ENCODE assay signal across 9 cellular contexts in genomic region chr19:8512991-8513686, GRCh38. TPM values are rescaled to one million over a fixed set of nuclear protein-coding genes. Genes with fewer than 3 reads are reported as not detected.
A peak's percentile ranks its signal among the peaks of the same experiment; 100 is the strongest.
DNase-seq lines count a peak whose midpoint lies in the region; ATAC-seq, FAIRE-seq and TF ChIP-seq lines count a peak whose summit lies in the region.
"Had no signal": no experiment of that assay in that cellular context is flagged by ENCODE, and none has a peak within 500 bp of the region (broad histone marks: within the 10 kb centered on the region; RNA-seq: fewer than 3 reads in every experiment).

No MANE protein-coding gene starts in this region.

- TF ChIP-seq POLR2A in GM12878 (IDR thresholded peaks at IDR 0.05; ENCODE audit: low read depth, low read length): 0 out of 2 replicates have a peak, but pooled peaks have one; percentile 30

- POLR2A ChIA-PET in GM12878 (lab: Charles Lee): interaction anchor here (0.6 to 2.0 kb wide), 9 partner anchors 7 to 123 kb away, joined by 3 to 11 read pairs (median 6); partner anchors contain the start of genes HNRNPM, MARCHF2, MYO1F and RAB11B

- RAD21 ChIA-PET in GM12878 (lab: Charles Lee; ENCODE audit: unreplicated experiment): interaction anchor here (1.2 to 2.5 kb wide), 7 partner anchors 63 to 123 kb away, joined by 3 to 17 read pairs (median 5); partner anchors contain the start of genes MARCHF2, MYO1F and RAB11B

- H3K79me2 ChIP-seq in GM12878 (ENCODE audit: control insufficient read depth, insufficient read depth, low read length): peaks cover 2% of the 10 kb centered on the region

- intact Hi-C loops in activated naive CD4-positive, alpha-beta T cell treated with anti-CD3 and anti-CD28 coated beads for 36 hours (cut with micrococcal nuclease): loop anchor here (1.0 kb wide), 2 partner anchors 123 to 192 kb away; partner anchors contain the start of genes NDUFA7, RAB11B and RPS28
- intact Hi-C loops in GM12878 (cut with micrococcal nuclease; ENCODE audit: unreplicated experiment): no loop called here
- intact Hi-C loops in lower lobe of right lung (cut with DNase I): no loop called here
- intact Hi-C loops in tibial artery (cut with DNase I; ENCODE audit: low total_unique reads): loop anchor here (5.0 kb wide), 1 partner anchor 161 kb away; no protein-coding TSS in a partner anchor

- no peak for TF ChIP-seq EP300 in GM12878 (IDR thresholded peaks at IDR 0.05; ENCODE audit: borderline replicate concordance in 1 of 2, control insufficient read depth in 1 of 2, low read depth in 2 of 2, low read length in 2 of 2)

- DNase-seq in activated naive CD4-positive, alpha-beta T cell treated with anti-CD3 and anti-CD28 coated beads for 36 hours: no peak
- no peak for DNase-seq in activated naive CD4-positive, alpha-beta T cell treated with anti-CD3 and anti-CD28 coated beads, Interleukin-2, amount 50 U/mL, for 16 hours
- DNase-seq in GM12878 (ENCODE audit: low read depth, low spot score) (no peak), lower lobe of right lung (no peak), tibial artery (no peak), germinal center (ENCODE audit: low spot score) (no peak), urothelium cell line (ENCODE audit: low spot score) (no peak)

- TF ChIP-seq CTCF in GM12878 (IDR thresholded peaks at IDR 0.05 in 2 of 3, conservative IDR thresholded peaks at IDR 0.05 in 1 of 3; ENCODE audit: control insufficient read depth in 2 of 3, extremely low read depth in 1 of 3, insufficient read depth in 1 of 3, low read depth in 3 of 3, low read length in 3 of 3) (no peak), lower lobe of right lung (IDR thresholded peaks at IDR 0.05) (no peak), tibial artery (IDR thresholded peaks at IDR 0.05) (no peak)

- no peaks in the 10 kb centered on the region for H3K27me3 ChIP-seq in GM12878 (replicated peaks in 1 of 2; ENCODE audit: control insufficient read depth in 2 of 2, insufficient read depth in 2 of 2, low read length in 1 of 2)
- H3K27me3 ChIP-seq in lower lobe of right lung (ENCODE audit: low read depth): no peaks in the 10 kb centered on the region
- no peaks in the 10 kb centered on the region for H3K27me3 ChIP-seq in tibial artery

- FAIRE-seq in GM12878 (lab: Jason Lieb, UNC): no peak
- no peak for FAIRE-seq in urothelium cell line (lab: Jason Lieb, UNC)
- FAIRE-seq: frontal cortex had no signal

- H3K4me1 ChIP-seq in GM12878 (ENCODE audit: control insufficient read depth, insufficient read depth, low read length): peaks cover 11% of the 10 kb centered on the region; the same call in 1 of the 2 replicates
- peaks cover 30% of the 10 kb centered on the region for H3K4me1 ChIP-seq in lower lobe of right lung
- peaks cover 0 to 30% (median 22%) of the 10 kb centered on the region in 4 donors for H3K4me1 ChIP-seq in tibial artery

- H3K36me3 ChIP-seq in GM12878 (ENCODE audit: control insufficient read depth in 2 of 2, insufficient read depth in 2 of 2, low read length in 1 of 2) (no peaks in the 10 kb centered on the region), lower lobe of right lung (peaks cover 9% of the 10 kb centered on the region), tibial artery (peaks cover 0 to 32% (median 0%) of the 10 kb centered on the region in 3 donors)

- CTCF ChIA-PET in activated naive CD4-positive, alpha-beta T cell treated with anti-CD3 and anti-CD28 coated beads for 36 hours (lab: Charles Lee): interaction anchor here (0.7 to 4.5 kb wide), 3 partner anchors 66 to 159 kb away, joined by 4 to 39 read pairs (median 6); partner anchors contain the start of genes MARCHF2 and MYO1F
- CTCF ChIA-PET in GM12878 (lab: Yijun Ruan, JAX): interaction anchor here (0.6 to 1.9 kb wide), 10 partner anchors 64 to 636 kb away, joined by 3 to 18 read pairs (median 4); partner anchors contain the start of genes HNRNPM, MARCHF2, RAB11B and TIMM44

- H3K4me2 ChIP-seq in GM12878 (ENCODE audit: control insufficient read depth, insufficient read depth): peak overlapping the region; percentile 97

- no peak for TF ChIP-seq RAD21 in GM12878 (IDR thresholded peaks at IDR 0.05; ENCODE audit: insufficient read depth, low read depth, low read length)

- no TSS peak for BruUV-seq in GM12878 (replicated peaks; lab: Mats Ljungman, UMichigan)

- H3K9ac ChIP-seq in GM12878 (ENCODE audit: control insufficient read depth, insufficient read depth, low read length): peak overlapping the region; percentile 86

- H3K27me3 Mint-ChIP-seq in activated naive CD4-positive, alpha-beta T cell treated with anti-CD3 and anti-CD28 coated beads for 36 hours (ENCODE audit: low read depth): no peaks in the 10 kb centered on the region

- H3K27ac ChIP-seq in GM12878 (ENCODE audit: control insufficient read depth, insufficient read depth) (peak overlapping the region; percentile 97), lower lobe of right lung (peak overlapping the region; percentile 98), tibial artery (peak overlapping the region; percentile 96 to 99)

- 57% methylated on average over 19 of the region's 19 CpGs for WGBS in GM12878 (ENCODE audit: insufficient coverage, insufficient replicate concordance, low lambda C conversion rate, missing lambda C conversion rate)

- peak overlapping the region; percentile 79 for H2AFZ ChIP-seq in GM12878 (ENCODE audit: control insufficient read depth, low read depth, low read length)

- peaks cover 2% of the 10 kb centered on the region for H3K36me3 Mint-ChIP-seq in activated naive CD4-positive, alpha-beta T cell treated with anti-CD3 and anti-CD28 coated beads for 36 hours (ENCODE audit: low read depth)

- peaks cover 41% of the 10 kb centered on the region for H3K4me1 Mint-ChIP-seq in activated naive CD4-positive, alpha-beta T cell treated with anti-CD3 and anti-CD28 coated beads for 36 hours (ENCODE audit: low read depth)

- no peak for ATAC-seq in GM12878
- ATAC-seq in lower lobe of right lung: no peak
- no peak for ATAC-seq in GM18517 (IDR thresholded peaks at IDR 0.05; ENCODE audit: unreplicated experiment)

- H3K4me3 ChIP-seq in GM12878: peak overlapping the region; percentile 67
- H3K4me3 ChIP-seq in lower lobe of right lung: peak overlapping the region; percentile 67
- H3K4me3 ChIP-seq in tibial artery: peak overlapping the region; percentile 78 to 79

- SMC1A ChIA-PET in GM12878 (lab: Charles Lee; ENCODE audit: uncharacterized antibody, unreplicated experiment): interaction anchor here (0.8 to 1.5 kb wide), 5 partner anchors 14 to 101 kb away, joined by 3 to 5 read pairs (median 4); partner anchors contain the start of gene HNRNPM

- H3K9me3 ChIP-seq in GM12878 (replicated peaks; ENCODE audit: control insufficient read depth, insufficient read depth, low read length): no peaks in the 10 kb centered on the region
- no peaks in the 10 kb centered on the region for H3K9me3 ChIP-seq in lower lobe of right lung
- no peaks in the 10 kb centered on the region for H3K9me3 ChIP-seq in tibial artery

- H3K4me3 Mint-ChIP-seq in activated naive CD4-positive, alpha-beta T cell treated with anti-CD3 and anti-CD28 coated beads for 36 hours: peak overlapping the region; percentile 97

- peak overlapping the region; percentile 97 for H3K27ac Mint-ChIP-seq in activated naive CD4-positive, alpha-beta T cell treated with anti-CD3 and anti-CD28 coated beads for 36 hours

- H3K9me3 Mint-ChIP-seq in activated naive CD4-positive, alpha-beta T cell treated with anti-CD3 and anti-CD28 coated beads for 36 hours: no peaks in the 10 kb centered on the region

- no peaks in the 10 kb centered on the region for H4K20me1 ChIP-seq in GM12878 (ENCODE audit: control insufficient read depth, insufficient read depth)

- in situ Hi-C loops in GM12878 (cut with MboI): no loop called here

RNA-seq across cellular contexts. Expression of gene ZNF414, which starts 0.8 kb away (rescaled TPM):
- total RNA-seq in activated naive CD4-positive, alpha-beta T cell treated with anti-CD3 and anti-CD28 coated beads for 36 hours: 10 to 100 TPM; 19.8 to 24.1 TPM
- 8.0 and 13.6 TPM in 2 replicates for total RNA-seq in GM12878 (2013; cell fraction: nucleolus; rRNA removed)
- total RNA-seq in GM12878 (2014; rRNA removed): 4.4 and 5.3 TPM in 2 replicates
- 0.45 and 0.92 TPM in 2 replicates for total RNA-seq in GM12878 (2014; rRNA removed; fragmentation: Illumina TruSeq; extraction: Trizol)
- 23.7 and 26.4 TPM in 2 replicates for total RNA-seq in GM12878 (2021)
- polyA plus RNA-seq in GM12878 (2011; ENCODE audit: low read depth): 5.8 TPM
- polyA plus RNA-seq in GM12878 (2011; rRNA removed): 0.26 and 1.9 TPM in 2 replicates
- polyA plus RNA-seq in GM12878 (2011; cell fraction: cytosol; rRNA removed): 3.2 and 3.9 TPM in 2 replicates
- 17.8 and 22.8 TPM in 2 replicates for polyA plus RNA-seq in GM12878 (2011; cell fraction: nucleus; rRNA removed)
- polyA plus RNA-seq in GM12878 (2012): 15.5 and 15.9 TPM in 2 replicates
- 0.94 TPM in 1 of 2 replicates, not detected in the other for polyA plus RNA-seq in GM12878 (2014; fragmentation: Illumina TruSeq; extraction: Trizol)
- polyA plus RNA-seq in GM12878 (2014; fragmentation: Nextera tagmentation; extraction: Ambion mirVana): under 1 TPM in 1 of 2 experiments, not detected in 1; 0.16 TPM
- polyA plus RNA-seq in GM12878 (2014; rRNA removed): 12.5 and 24.5 TPM in 2 replicates
- 10 to 100 TPM in 1 of 2 experiments, 1 to 10 TPM in 1; 5.7 to 12.1 TPM for polyA plus RNA-seq in GM12878 (2016; fragmentation: Nextera tagmentation; extraction: Ambion mirVana)
- 0.80 and 3.5 TPM in 2 replicates for polyA minus RNA-seq in GM12878 (2011; rRNA and poly(A)+ RNA removed)
- 5.8 and 9.2 TPM in 2 replicates for polyA minus RNA-seq in GM12878 (2011; cell fraction: cytosol; rRNA and poly(A)+ RNA removed)
- polyA minus RNA-seq in GM12878 (2011; cell fraction: nucleus; rRNA and poly(A)+ RNA removed): 3.1 and 6.0 TPM in 2 replicates
- total RNA-seq in lower lobe of right lung: 21.6 TPM

RNA-seq across cellular contexts. Expression of gene PRAM1, which starts 10.7 kb away (rescaled TPM):
- total RNA-seq in activated naive CD4-positive, alpha-beta T cell treated with anti-CD3 and anti-CD28 coated beads for 36 hours: under 1 TPM; 0.40 to 0.45 TPM
- 1.1 and 1.6 TPM in 2 replicates for total RNA-seq in GM12878 (2013; cell fraction: nucleolus; rRNA removed)
- not detected in 2 replicates for total RNA-seq in GM12878 (2014; rRNA removed)
- not detected in 2 replicates for total RNA-seq in GM12878 (2014; rRNA removed; fragmentation: Illumina TruSeq; extraction: Trizol)
- 0.08 TPM in 1 of 2 replicates, not detected in the other for total RNA-seq in GM12878 (2021)
- polyA plus RNA-seq in GM12878 (2011; ENCODE audit: low read depth): not detected
- polyA plus RNA-seq in GM12878 (2011; rRNA removed): not detected in 2 replicates
- polyA plus RNA-seq in GM12878 (2011; cell fraction: cytosol; rRNA removed): not detected in 2 replicates
- 0.18 and 0.30 TPM in 2 replicates for polyA plus RNA-seq in GM12878 (2011; cell fraction: nucleus; rRNA removed)
- polyA plus RNA-seq in GM12878 (2012): 0.10 and 0.24 TPM in 2 replicates
- polyA plus RNA-seq in GM12878 (2014; fragmentation: Illumina TruSeq; extraction: Trizol): 0.03 TPM in 1 of 2 replicates, not detected in the other
- polyA plus RNA-seq in GM12878 (2014; fragmentation: Nextera tagmentation; extraction: Ambion mirVana): not detected
- 0.08 and 0.49 TPM in 2 replicates for polyA plus RNA-seq in GM12878 (2014; rRNA removed)
- polyA plus RNA-seq in GM12878 (2016; fragmentation: Nextera tagmentation; extraction: Ambion mirVana): not detected
- polyA minus RNA-seq in GM12878 (2011; rRNA and poly(A)+ RNA removed): not detected in 2 replicates
- polyA minus RNA-seq in GM12878 (2011; cell fraction: cytosol; rRNA and poly(A)+ RNA removed): not detected in 2 replicates
- polyA minus RNA-seq in GM12878 (2011; cell fraction: nucleus; rRNA and poly(A)+ RNA removed): not detected in 2 replicates
- 52.2 TPM for total RNA-seq in lower lobe of right lung
- total RNA-seq: frontal cortex had no signal

Comparison
In these comparisons a context has a peak if more than half of its experiments do, and no peak if none do; other contexts are left out.
1. RNA of gene PRAM1, which starts 10.7 kb away (total RNA-seq): 52.2 TPM in lower lobe of right lung (single experiment); 0.40 to 0.45 TPM in activated naive CD4-positive, alpha-beta T cell treated with anti-CD3 and anti-CD28 coated beads for 36 hours and 0.08 to 1.6 TPM in GM12878; every median in the first group is over 10 times any median in the second.
2. intact Hi-C loops: an anchor here in activated naive CD4-positive, alpha-beta T cell treated with anti-CD3 and anti-CD28 coated beads for 36 hours (1.0 kb wide) and tibial artery (5.0 kb wide); none called in GM12878 and lower lobe of right lung.
3. Peak in every context shown above with its lines, with median percentiles within 50 percentile points of each other: H3K27ac ChIP-seq and H3K4me3 ChIP-seq.